ENCODE assay signal across 8 cellular contexts in the genomic region with DNA sequence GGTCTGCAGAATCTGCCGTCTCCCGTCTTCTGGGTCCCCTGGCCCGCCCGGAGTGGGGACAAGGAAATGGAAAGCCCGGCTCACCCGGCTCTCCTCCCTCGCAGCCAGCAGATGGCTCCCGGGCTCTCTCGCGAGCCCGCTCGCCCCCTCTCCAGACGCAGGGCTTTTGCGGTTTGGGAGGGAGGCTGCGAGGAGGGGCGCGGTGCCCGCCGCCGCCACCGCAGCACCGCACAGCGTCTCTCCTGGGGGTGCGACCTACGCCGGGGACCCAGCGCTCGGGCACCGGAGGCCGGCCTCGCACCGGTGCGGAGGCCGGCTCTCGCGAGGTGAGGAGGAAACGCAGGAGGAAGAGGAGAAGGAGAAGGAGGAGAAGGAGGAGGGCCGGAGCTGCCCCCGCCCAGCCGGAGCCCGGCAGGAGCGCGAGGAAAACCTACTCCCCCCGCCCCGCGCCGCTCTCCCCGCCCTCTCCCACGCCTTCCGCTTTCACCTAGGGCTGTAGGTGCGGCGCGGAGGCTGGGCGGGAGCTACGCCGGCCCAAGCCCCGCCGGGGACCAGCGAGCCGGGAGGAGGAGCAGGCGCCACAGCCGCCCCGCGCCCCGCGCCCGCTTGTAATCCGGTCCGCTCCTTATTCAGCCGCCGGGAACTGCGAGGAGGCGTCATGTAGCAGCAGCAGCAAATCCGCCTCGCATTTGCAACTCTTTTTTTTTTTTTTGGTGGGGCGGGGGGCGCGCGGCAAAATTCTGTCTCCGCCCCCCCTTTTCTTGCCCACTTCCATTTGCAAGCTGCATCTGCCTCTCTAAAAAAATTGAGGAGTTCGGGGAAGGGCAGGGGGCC. TPM values are rescaled to one million over a fixed set of nuclear protein-coding genes. Genes with fewer than 3 reads are reported as not detected.
DNase-seq lines count a peak whose midpoint lies in the region; ATAC-seq and TF ChIP-seq lines count a peak whose summit lies in the region.

A gene (plus strand): TSS at position 461 of the 834 bp plus-strand sequence. CDS start 422 bp downstream, outside the sequence.

- TF ChIP-seq POLR2A in GM18951 (IDR thresholded peaks at IDR 0.05; ENCODE audit: extremely low read depth, insufficient read depth, insufficient read length): peak; percentile 72

- ATAC-seq in HG03159 (IDR thresholded peaks at IDR 0.05; ENCODE audit: unreplicated experiment): peak; percentile 63
- ATAC-seq in left colon: peak; percentile 85

- DNase-seq in AG10803 (ENCODE audit: low read depth) (peak; percentile 64), NCI-H345 (lab: John Stamatoyannopoulos, UW) (peak; percentile 93), left colon (peak; percentile 92 to 93)
- DNase-seq in activated CD4-positive, alpha-beta T cell treated with anti-CD3 and anti-CD28 coated beads for 24 hours (ENCODE audit: low read depth in 2 of 2): peak; percentile 52 to 57
- DNase-seq in stimulated activated CD4-positive, alpha-beta T cell treated with anti-CD3 and anti-CD28 coated beads, Interleukin-1b, Interleukin-23, amount 100 ng/mL, for 4 hours (ENCODE audit: low read depth in 2 of 2): peak; percentile 49 to 59

- intact Hi-C loops in left colon (cut with DNase I, micrococcal nuclease): no loop called here

- peak within 1 kb of the TSS; percentile 85 for H3K4me3 ChIP-seq in AG10803 (ENCODE audit: low read length)

- in situ Hi-C loops in GM18951 (cut with MboI; ENCODE audit: low sequenced_read_pairs, unreplicated experiment): no loop called here

- TF ChIP-seq CTCF in AG10803 (conservative IDR thresholded peaks at IDR 0.05; ENCODE audit: low read length): peak; percentile 70

- H3K27ac ChIP-seq in cingulate gyrus (ENCODE audit: low read depth, low read length): peak within 1 kb of the TSS; percentile 57

RNA-seq across cellular contexts. Expression of the gene that starts here (rescaled TPM):
- 10 to 100 TPM; 56.3 to 58.7 TPM for total RNA-seq in left colon

Comparison
In these comparisons a context has a peak if more than half of its experiments do, and no peak if none do; other contexts are left out.
1. Peak in every context shown above with its lines: DNase-seq, ATAC-seq, H3K4me3 ChIP-seq and H3K27ac ChIP-seq.